Comparison of ENCODE assay signal across 22 cellular contexts in the genomic region with DNA sequence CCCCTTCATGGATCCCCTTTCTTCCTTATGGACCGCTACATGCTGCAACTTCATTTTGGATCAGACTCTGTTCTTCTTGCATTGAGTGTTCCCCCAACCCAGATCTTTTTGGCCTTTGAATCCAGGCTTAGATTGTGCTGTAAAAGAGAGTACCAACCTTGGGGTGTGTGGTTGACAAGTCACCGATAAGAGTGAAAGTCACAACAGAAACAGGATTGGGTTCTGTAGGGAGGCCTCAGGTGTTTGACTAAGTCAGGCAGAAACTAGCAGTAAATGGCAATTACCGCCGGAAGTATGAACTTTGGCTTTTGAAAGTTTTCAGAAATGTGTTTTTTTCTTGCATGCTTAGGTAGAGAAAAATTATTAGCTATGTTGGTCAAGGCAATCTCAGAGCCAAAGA.
"Had no signal": no experiment of that assay in that cellular context is flagged by ENCODE, and none has a peak within 500 bp of the region (broad histone marks: within the 10 kb centered on the region; RNA-seq: fewer than 3 reads in every experiment).

No MANE protein-coding gene starts in this region.

- H3K27ac ChIP-seq: RWPE1 had no signal

- ATAC-seq: HepG2, Panc1, PC-3, T-cell had no signal

- H3K4me2 ChIP-seq: SK-N-SH had no signal

- H3K9me3 Mint-ChIP-seq: T-cell had no signal

- H3K36me3 Mint-ChIP-seq: T-cell had no signal

- H3K9me2 ChIP-seq: SK-N-SH had no signal

- DNase-seq: IMR-90; Kasumi-1; KG1; NCI-H1048; NCI-H1105; NCI-H1436 treated with DMSO at 0.1 percent for 48 hours; NCI-H1694; NCI-H187 treated with DMSO at 0.1 percent for 48 hours; NCI-H2029 treated with DMSO at 0.1 percent for 48 hours; NCI-H2171 treated with DMSO at 0.1 percent for 48 hours; NCI-H524; NCI-H526 treated with DMSO at 0.1 percent for 48 hours; NCI-H748 treated with DMSO at 0.1 percent for 48 hours; NK-92 treated with Interleukin-12 subunit alpha and Interleukin-12 subunit beta, amount 100 ng/mL, for 24 hours; PC-3; SHP77; SK-N-SH; SW 1271; T-cell had no signal

- H3K27ac Mint-ChIP-seq: T-cell had no signal

- H3K4me3 Mint-ChIP-seq: T-cell had no signal

- FAIRE-seq: HepG2 had no signal

- H3K9ac ChIP-seq: SK-N-SH had no signal

- H3K9me3 ChIP-seq: SK-N-SH had no signal
